9 cellular contexts compared by ENCODE assay signal in the genomic region with DNA sequence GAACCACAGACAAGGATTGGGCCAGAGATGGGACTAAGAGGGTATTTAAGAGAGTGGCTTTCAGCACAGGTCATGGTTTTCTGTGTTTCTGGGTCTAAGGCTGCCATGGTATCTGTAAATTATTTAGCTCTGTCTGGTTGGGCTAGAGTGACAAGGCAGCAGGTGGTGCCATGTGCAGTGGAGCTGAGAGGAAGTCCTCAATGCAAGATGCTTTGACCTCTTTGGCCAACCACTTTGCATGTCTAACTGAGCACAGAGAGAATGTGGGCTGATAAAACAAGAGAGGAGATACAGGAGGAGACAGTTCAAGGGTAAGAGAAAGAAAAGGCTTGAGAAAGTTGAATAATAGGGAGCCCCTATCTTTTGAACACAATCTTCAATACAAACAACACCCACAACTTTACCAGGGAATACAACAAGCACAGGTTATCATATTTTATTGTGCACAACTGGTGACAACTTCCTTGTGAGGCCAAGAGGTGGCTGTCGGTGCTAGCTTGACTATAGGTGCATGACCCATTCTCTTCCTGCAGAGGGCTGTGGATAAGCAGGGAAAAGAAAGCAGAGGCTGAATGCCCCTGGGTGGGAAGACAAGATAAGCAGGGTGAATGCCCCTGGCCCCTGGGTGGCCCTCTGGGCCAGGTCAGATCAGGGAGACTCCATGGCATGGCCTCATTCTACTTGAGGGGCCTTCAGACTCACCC. TPM values are rescaled to one million over a fixed set of nuclear protein-coding genes. Genes with fewer than 3 reads are reported as not detected.
DNase-seq lines count a peak whose midpoint lies in the region; ATAC-seq and TF ChIP-seq lines count a peak whose summit lies in the region.
"Had no signal": no experiment of that assay in that cellular context is flagged by ENCODE, and none has a peak within 500 bp of the region (broad histone marks: within the 10 kb centered on the region; RNA-seq: fewer than 3 reads in every experiment).

No MANE protein-coding gene starts in this region.

- H3K27me3 ChIP-seq in foreskin keratinocyte (no peaks in the 10 kb centered on the region), Peyer's patch (no peaks in the 10 kb centered on the region)

- no peaks in the 10 kb centered on the region for H3K9me3 ChIP-seq in Peyer's patch

- peak; percentile 94 for ATAC-seq in GM18508 (IDR thresholded peaks at IDR 0.05; ENCODE audit: insufficient read depth, unreplicated experiment)
- ATAC-seq in GM21786 (IDR thresholded peaks at IDR 0.05; ENCODE audit: unreplicated experiment) = peak; percentile 79
- ATAC-seq in HG03521 (IDR thresholded peaks at IDR 0.05; ENCODE audit: unreplicated experiment) = peak; percentile 73
- ATAC-seq in foreskin keratinocyte = peak; percentile 57
- ATAC-seq in Right ventricle myocardium inferior = no peak

- TF ChIP-seq CTCF in foreskin keratinocyte (conservative IDR thresholded peaks at IDR 0.05) (peak; percentile 51), Peyer's patch (IDR thresholded peaks at IDR 0.05) (peak in 3 of 6 experiments; percentile 34 to 36 (median 35))

- no peak for TF ChIP-seq POLR2A in Peyer's patch (IDR thresholded peaks at IDR 0.05)

- no peak for DNase-seq in foreskin keratinocyte
- DNase-seq in COLO668 (lab: John Stamatoyannopoulos, UW; ENCODE audit: unreplicated experiment) = no peak
- no peak for DNase-seq in Peyer's patch
- no peak for DNase-seq in NCI-H526 treated with DMSO at 0.1 percent for 48 hours (lab: John Stamatoyannopoulos, UW)
- no peak for DNase-seq in Right ventricle myocardium inferior (ENCODE audit: missing footprints)
- DNase-seq: NCI-H1417 treated with DMSO at 0.1 percent for 48 hours had no signal

- no peaks in the 10 kb centered on the region for H3K36me3 ChIP-seq in Peyer's patch

- H3K27ac ChIP-seq in foreskin keratinocyte (no peak overlapping the region), Peyer's patch (no peak overlapping the region)

- intact Hi-C loops in Right ventricle myocardium inferior (cut with DNase I) = no loop called here

- no peaks in the 10 kb centered on the region for H3K4me1 ChIP-seq in foreskin keratinocyte
- no peaks in the 10 kb centered on the region for H3K4me1 ChIP-seq in Peyer's patch

- H3K4me3 ChIP-seq in Peyer's patch = no peak overlapping the region

RNA-seq across cellular contexts. Expression of gene FLACC1, which starts 12.3 kb away (rescaled TPM):
- total RNA-seq in foreskin keratinocyte (0.14 and 0.39 TPM in 2 replicates), Peyer's patch (1 to 10 TPM in 3 of 4 donors, not detected in 1; 3.3 to 7.8 (median 6.6) TPM), Right ventricle myocardium inferior (6.5 TPM)
- polyA plus RNA-seq in foreskin keratinocyte = 0.04 TPM in 1 of 2 replicates, not detected in the other
